Comparison of ENCODE assay signal across 8 cellular contexts in genomic region chr2:121075006-121075545, GRCh38.
DNase-seq lines count a peak whose midpoint lies in the region; ATAC-seq and TF ChIP-seq lines count a peak whose summit lies in the region.

No MANE protein-coding gene starts in this region.

- no peaks in the 10 kb centered on the region for H3K36me3 ChIP-seq in SK-N-SH (replicated peaks in 1 of 2; ENCODE audit: control insufficient read depth in 1 of 2, insufficient read depth in 2 of 2, low read length in 1 of 2)
- H3K36me3 ChIP-seq in fibroblast of lung (ENCODE audit: control insufficient read depth, insufficient read depth, low read length) = no peaks in the 10 kb centered on the region
- H3K36me3 ChIP-seq in spleen = no peaks in the 10 kb centered on the region

- H3K4me1 ChIP-seq in SK-N-SH (ENCODE audit: control insufficient read depth in 1 of 2, insufficient read depth in 2 of 2, low read depth in 1 of 2, low read length in 1 of 2) = peaks cover 0 to 19% of the 10 kb centered on the region in 2 experiments; a peak in 1 of 4 replicates
- H3K4me1 ChIP-seq in fibroblast of lung (ENCODE audit: control insufficient read depth, extremely low read depth, insufficient read depth, low read length) = no peaks in the 10 kb centered on the region
- H3K4me1 ChIP-seq in spleen = peaks cover 0 to 15% (median 4%) of the 10 kb centered on the region in 6 donors

- H3K27ac ChIP-seq in SK-N-SH (ENCODE audit: low read depth in 2 of 2, low read length in 1 of 2) (no peak overlapping the region), fibroblast of lung (ENCODE audit: insufficient read depth, low read length) (no peak overlapping the region), spleen (no peak overlapping the region)

- peaks cover 11% of the 10 kb centered on the region for H3F3A ChIP-seq in SK-N-SH (replicated peaks; ENCODE audit: insufficient read depth)

- ATAC-seq in activated CD8-positive, alpha-beta T cell treated with anti-CD3 and anti-CD28 coated beads for 36 hours = peak; percentile 75
- no peak for ATAC-seq in activated CD8-positive, alpha-beta T cell treated with anti-CD3 and anti-CD28 coated beads, Interleukin-2, amount 10 ng/mL, durations not matched to agents 7 days and 5 days

- no peak for TF ChIP-seq RAD21 in SK-N-SH (IDR thresholded peaks at IDR 0.05; ENCODE audit: low read length)

- H2AFZ ChIP-seq in SK-N-SH (ENCODE audit: low read depth) (peak overlapping the region; percentile 63; the same call in 1 of the 2 replicates), fibroblast of lung (ENCODE audit: low read length) (no peak overlapping the region)

- peaks cover 20% of the 10 kb centered on the region for H3K27me3 Mint-ChIP-seq in activated CD8-positive, alpha-beta T cell treated with anti-CD3 and anti-CD28 coated beads for 36 hours
- H3K27me3 Mint-ChIP-seq in activated CD8-positive, alpha-beta T cell treated with anti-CD3 and anti-CD28 coated beads, Interleukin-2, amount 10 ng/mL, durations not matched to agents 7 days and 5 days (ENCODE audit: low read depth) = peaks cover 24% of the 10 kb centered on the region

- H3K27ac Mint-ChIP-seq in activated CD8-positive, alpha-beta T cell treated with anti-CD3 and anti-CD28 coated beads for 36 hours = no peak overlapping the region
- no peak overlapping the region for H3K27ac Mint-ChIP-seq in activated CD8-positive, alpha-beta T cell treated with anti-CD3 and anti-CD28 coated beads, Interleukin-2, amount 10 ng/mL, durations not matched to agents 7 days and 5 days

- H3K9ac ChIP-seq in SK-N-SH (peak overlapping the region; percentile 54; the same call in 1 of the 2 replicates), fibroblast of lung (ENCODE audit: insufficient read depth, low read length) (no peak overlapping the region)

- no peak for TF ChIP-seq CTCF in activated CD8-positive, alpha-beta T cell treated with anti-CD3 and anti-CD28 coated beads for 36 hours (IDR thresholded peaks at IDR 0.05)
- no peak for TF ChIP-seq CTCF in LNCaP clone FGC (IDR thresholded peaks at IDR 0.05; ENCODE audit: control insufficient read depth, extremely low read depth, insufficient read depth)
- TF ChIP-seq CTCF in SK-N-SH (IDR thresholded peaks at IDR 0.05) = no peak
- no peak for TF ChIP-seq CTCF in fibroblast of lung (conservative IDR thresholded peaks at IDR 0.05 in 1 of 2, IDR thresholded peaks at IDR 0.05 in 1 of 2; ENCODE audit: low read depth in 1 of 2, low read length in 2 of 2)
- TF ChIP-seq CTCF in spleen (IDR thresholded peaks at IDR 0.05 in 8 of 11, conservative IDR thresholded peaks at IDR 0.05 in 3 of 11) = no peak

- intact Hi-C loops in activated CD8-positive, alpha-beta T cell treated with anti-CD3 and anti-CD28 coated beads for 36 hours (cut with micrococcal nuclease) = loop anchor here (10.0 kb wide), 1 partner anchor 260 kb away; no protein-coding TSS in a partner anchor
- intact Hi-C loops in spleen (cut with DNase I; ENCODE audit: low total_unique reads) = no loop called here

- H3K4me2 ChIP-seq in SK-N-SH (peak overlapping the region; percentile 72), fibroblast of lung (ENCODE audit: extremely low read depth, insufficient read depth, low read length) (no peak overlapping the region)

- H3K27me3 ChIP-seq in SK-N-SH (ENCODE audit: insufficient read depth) (no peaks in the 10 kb centered on the region), fibroblast of lung (ENCODE audit: control insufficient read depth, insufficient read depth, low read length) (peaks cover 3% of the 10 kb centered on the region), spleen (replicated peaks in 1 of 7) (peaks cover 0 to 74% (median 28%) of the 10 kb centered on the region in 7 donors)

- H3K4me3 ChIP-seq in LNCaP clone FGC (ENCODE audit: low read depth, low read length) (no peak overlapping the region), SK-N-SH (ENCODE audit: low read depth in 2 of 2, low read length in 1 of 2) (peak overlapping the region in 1 of 2 experiments; percentile 32; a peak in 2 of 4 replicates), fibroblast of lung (replicated peaks in 1 of 4; ENCODE audit: control extremely low read depth in 1 of 4, insufficient read depth in 1 of 4, low read depth in 3 of 4, low read length in 4 of 4) (peak overlapping the region in 2 of 4 experiments; percentile 5 to 21), spleen (no peak overlapping the region)

- H3K9me3 Mint-ChIP-seq in activated CD8-positive, alpha-beta T cell treated with anti-CD3 and anti-CD28 coated beads for 36 hours = no peaks in the 10 kb centered on the region
- H3K9me3 Mint-ChIP-seq in activated CD8-positive, alpha-beta T cell treated with anti-CD3 and anti-CD28 coated beads, Interleukin-2, amount 10 ng/mL, durations not matched to agents 7 days and 5 days (ENCODE audit: insufficient read depth) = no peaks in the 10 kb centered on the region

- WGBS in SK-N-SH (ENCODE audit: low lambda C conversion rate) = 5% methylated on average over 14 of the region's 14 CpGs
- WGBS in spleen, 5 donors = 6 to 11% (median 8%) methylated on average over 14 of the region's 14 CpGs

- no peaks in the 10 kb centered on the region for H3K36me3 Mint-ChIP-seq in activated CD8-positive, alpha-beta T cell treated with anti-CD3 and anti-CD28 coated beads for 36 hours (ENCODE audit: low read depth)
- no peaks in the 10 kb centered on the region for H3K36me3 Mint-ChIP-seq in activated CD8-positive, alpha-beta T cell treated with anti-CD3 and anti-CD28 coated beads, Interleukin-2, amount 10 ng/mL, durations not matched to agents 7 days and 5 days (ENCODE audit: low read depth)

- no peaks in the 10 kb centered on the region for H3K4me1 Mint-ChIP-seq in activated CD8-positive, alpha-beta T cell treated with anti-CD3 and anti-CD28 coated beads for 36 hours (ENCODE audit: low read depth)
- no peaks in the 10 kb centered on the region for H3K4me1 Mint-ChIP-seq in activated CD8-positive, alpha-beta T cell treated with anti-CD3 and anti-CD28 coated beads, Interleukin-2, amount 10 ng/mL, durations not matched to agents 7 days and 5 days (ENCODE audit: low read depth)

- TF ChIP-seq EP300 in SK-N-SH (IDR thresholded peaks at IDR 0.05; ENCODE audit: borderline replicate concordance in 1 of 2, low read depth in 1 of 2, low read length in 1 of 2) = peak; percentile 70 to 73; a peak in 3 of 4 replicates

- CTCF ChIA-PET in activated CD8-positive, alpha-beta T cell treated with anti-CD3 and anti-CD28 coated beads for 36 hours (lab: Charles Lee) = interaction anchor here (0.8 to 1.5 kb wide), 3 partner anchors 10 to 281 kb away, joined by 3 to 4 read pairs (median 3); no protein-coding TSS in a partner anchor
- CTCF ChIA-PET in activated CD8-positive, alpha-beta T cell treated with anti-CD3 and anti-CD28 coated beads, Interleukin-2, amount 10 ng/mL, durations not matched to agents 7 days and 5 days (lab: Charles Lee) = interaction anchor here (0.6 to 1.6 kb wide), 2 partner anchors 10 to 54 kb away, joined by 3 to 7 read pairs; no protein-coding TSS in a partner anchor
- CTCF ChIA-PET in SK-N-SH (lab: Yijun Ruan, JAX) = interaction anchor here (0.6 to 11.5 kb wide), 19 partner anchors 9 to 731 kb away, joined by 3 to 408 read pairs (median 3); partner anchors contain the start of gene GLI2

- no peaks in the 10 kb centered on the region for H3K9me2 ChIP-seq in SK-N-SH

- DNase-seq in activated CD8-positive, alpha-beta T cell treated with anti-CD3 and anti-CD28 coated beads for 36 hours = peak; percentile 79
- no peak for DNase-seq in activated CD8-positive, alpha-beta T cell treated with anti-CD3 and anti-CD28 coated beads, Interleukin-2, amount 10 ng/mL, durations not matched to agents 7 days and 5 days
- DNase-seq in LNCaP clone FGC (ENCODE audit: low read depth) (peak; percentile 50), SK-N-SH (peak; percentile 80), fibroblast of lung (ENCODE audit: low read depth in 2 of 2) (peak; percentile 89 to 98), retina (peak; percentile 69), activated gamma-delta T cell (lab: John Stamatoyannopoulos, UW) (no peak), spleen (no peak)

- H4K20me1 ChIP-seq in SK-N-SH (ENCODE audit: insufficient read depth) (no peaks in the 10 kb centered on the region), fibroblast of lung (ENCODE audit: control insufficient read depth, extremely low read depth, insufficient read depth, low read length) (no peaks in the 10 kb centered on the region)

- H3K79me2 ChIP-seq in SK-N-SH (ENCODE audit: insufficient read depth) (no peaks in the 10 kb centered on the region), fibroblast of lung (ENCODE audit: control insufficient read depth, insufficient read depth, low read length) (no peaks in the 10 kb centered on the region)

- TF ChIP-seq POLR2A in spleen (IDR thresholded peaks at IDR 0.05) = no peak

- POLR2A ChIA-PET in activated CD8-positive, alpha-beta T cell treated with anti-CD3 and anti-CD28 coated beads for 36 hours (lab: Charles Lee) = interaction anchor here (0.5 to 2.2 kb wide), 9 partner anchors 10 to 455 kb away, joined by 3 to 16 read pairs (median 3); partner anchors contain the start of gene RNU4ATAC
- POLR2A ChIA-PET in activated CD8-positive, alpha-beta T cell treated with anti-CD3 and anti-CD28 coated beads, Interleukin-2, amount 10 ng/mL, durations not matched to agents 7 days and 5 days (lab: Charles Lee) = interaction anchor here (0.7 to 1.2 kb wide), 7 partner anchors 9 to 646 kb away, joined by 3 to 5 read pairs (median 3); partner anchors contain the start of gene RNU4ATAC
- POLR2A ChIA-PET in SK-N-SH (lab: Yijun Ruan, JAX) = interaction anchor here (1.0 to 1.3 kb wide), 4 partner anchors 249 to 455 kb away, joined by 3 to 4 read pairs (median 4); partner anchors contain the start of gene RNU4ATAC

- no peaks in the 10 kb centered on the region for H3K9me3 ChIP-seq in SK-N-SH
- no peaks in the 10 kb centered on the region for H3K9me3 ChIP-seq in fibroblast of lung (ENCODE audit: control insufficient read depth, insufficient read depth, low read depth, low read length)
- no peaks in the 10 kb centered on the region for H3K9me3 ChIP-seq in spleen

- no peak overlapping the region for H3K4me3 Mint-ChIP-seq in activated CD8-positive, alpha-beta T cell treated with anti-CD3 and anti-CD28 coated beads for 36 hours
- H3K4me3 Mint-ChIP-seq in activated CD8-positive, alpha-beta T cell treated with anti-CD3 and anti-CD28 coated beads, Interleukin-2, amount 10 ng/mL, durations not matched to agents 7 days and 5 days = no peak overlapping the region

TF ChIP-seq in SK-N-SH, 30 proteins besides CTCF, POLR2A, EP300 and RAD21 (continues in another document):
- TF ChIP-seq GABPA (IDR thresholded peaks at IDR 0.05; ENCODE audit: low read depth) (no peak), NRF1 (IDR thresholded peaks at IDR 0.05; ENCODE audit: low read depth, low read length) (no peak), PBX3 (IDR thresholded peaks at IDR 0.05) (peak; percentile 98)

Comparison
In these comparisons a context has a peak if more than half of its experiments do, and no peak if none do; other contexts are left out.
1. DNase-seq: peak in activated CD8-positive, alpha-beta T cell treated with anti-CD3 and anti-CD28 coated beads for 36 hours (single experiment), LNCaP clone FGC (single experiment), SK-N-SH (single experiment), fibroblast of lung (2 of 2) and retina (single experiment); none in activated CD8-positive, alpha-beta T cell treated with anti-CD3 and anti-CD28 coated beads, Interleukin-2, amount 10 ng/mL, durations not matched to agents 7 days and 5 days (single experiment), activated gamma-delta T cell (single experiment) and spleen (single experiment).